In the genomic region with DNA sequence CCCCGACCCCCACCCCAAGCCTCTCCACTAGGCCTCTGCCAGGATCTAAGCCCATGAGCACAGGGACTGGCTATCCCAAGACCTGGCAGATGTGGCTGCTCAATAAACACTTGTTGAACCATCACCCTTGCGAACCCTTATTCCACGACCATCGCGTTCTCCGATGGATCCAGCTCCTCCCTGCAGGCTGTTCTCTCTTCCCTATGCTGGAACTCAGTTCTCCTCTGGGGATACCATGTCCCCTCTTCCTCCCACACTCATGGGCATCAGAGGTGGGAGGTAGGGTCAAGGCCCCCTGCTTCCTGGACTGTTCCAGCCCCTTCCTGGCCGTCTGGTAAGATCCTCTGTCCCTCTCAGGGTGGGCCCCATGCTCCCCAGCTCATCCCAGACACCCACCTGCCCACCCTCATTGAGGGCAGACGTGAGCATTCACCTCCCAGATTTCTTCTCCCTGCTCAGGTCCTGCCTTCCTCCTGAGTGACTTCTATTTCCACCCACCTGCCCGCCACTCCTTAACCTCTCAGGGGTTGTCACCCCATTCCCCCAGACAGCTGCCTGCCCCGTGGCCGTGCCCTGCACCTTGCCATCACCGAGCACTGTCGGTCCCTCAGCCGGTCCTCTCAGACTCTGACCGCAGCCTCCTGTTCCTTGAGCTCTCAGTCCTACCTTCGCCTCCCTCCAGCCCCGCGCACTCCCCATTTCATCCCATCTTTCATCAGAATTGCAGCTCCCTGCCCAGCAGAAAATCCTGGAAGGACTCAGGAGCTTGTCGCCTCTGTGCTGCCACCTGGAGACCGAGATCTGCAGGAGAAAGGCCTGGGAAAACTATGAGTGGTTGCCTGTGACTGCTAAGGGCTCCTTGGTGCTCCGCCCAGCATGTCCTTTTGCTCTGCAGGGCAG, we compare ENCODE assay signal across 9 cellular contexts. TPM values are rescaled to one million over a fixed set of nuclear protein-coding genes. Genes with fewer than 3 reads are reported as not detected.
DNase-seq lines count a peak whose midpoint lies in the region; ATAC-seq, FAIRE-seq and TF ChIP-seq lines count a peak whose summit lies in the region.
"Had no signal": no experiment of that assay in that cellular context is flagged by ENCODE, and none has a peak within 500 bp of the region (broad histone marks: within the 10 kb centered on the region; RNA-seq: fewer than 3 reads in every experiment).

No MANE protein-coding gene starts in this region.

- H3K9me3 ChIP-seq in breast epithelium = no peaks in the 10 kb centered on the region
- H3K9me3 ChIP-seq in OCI-LY7 (ENCODE audit: low read length) = no peaks in the 10 kb centered on the region
- H3K9me3 ChIP-seq in neural progenitor cell (ENCODE audit: low read depth) = no peaks in the 10 kb centered on the region

- BruUV-seq in MCF 10A (replicated peaks; lab: Mats Ljungman, UMichigan) = no TSS peak
- BruUV-seq in OCI-LY7 (replicated peaks; lab: Mats Ljungman, UMichigan) = no TSS peak

- H4K20me1 ChIP-seq in OCI-LY7 (ENCODE audit: insufficient read depth, low read length) = no peaks in the 10 kb centered on the region
- H4K20me1 ChIP-seq in neural progenitor cell (ENCODE audit: low read depth) = peaks cover 8% of the 10 kb centered on the region

- intact Hi-C loops in MCF 10A (cut with micrococcal nuclease) = loop anchor here (1.0 kb wide), 1 partner anchor 63 kb away; no protein-coding TSS in a partner anchor
- intact Hi-C loops in breast epithelium (cut with DNase I; ENCODE audit: low total_unique reads) = no loop called here
- intact Hi-C loops in OCI-LY7 (cut with micrococcal nuclease; ENCODE audit: unreplicated experiment) = loop anchor here (1.0 kb wide), 1 partner anchor 63 kb away; no protein-coding TSS in a partner anchor

- no peak overlapping the region for H2AFZ ChIP-seq in OCI-LY7 (ENCODE audit: low read length)
- H2AFZ ChIP-seq in neural progenitor cell (replicated peaks) = no peak overlapping the region

- CTCF ChIA-PET in MCF 10A (lab: Yijun Ruan, JAX) = interaction anchor here (0.6 to 8.8 kb wide), 16 partner anchors 9 to 820 kb away, joined by 3 to 102 read pairs (median 4); no protein-coding TSS in a partner anchor
- CTCF ChIA-PET in OCI-LY7 (lab: Charles Lee; ENCODE audit: unreplicated experiment) = interaction anchor here (0.6 to 1.0 kb wide), 3 partner anchors 42 to 63 kb away, joined by 3 read pairs; a partner anchor contains a TSS

- no peak for FAIRE-seq in GM19239 (lab: Jason Lieb, UNC)

- H3K4me3 ChIP-seq in breast epithelium = no peak overlapping the region
- no peak overlapping the region for H3K4me3 ChIP-seq in OCI-LY7 (ENCODE audit: low read depth, low read length, poor library complexity, severe bottlenecking)
- no peak overlapping the region for H3K4me3 ChIP-seq in epithelial cell of esophagus (ENCODE audit: low read length)
- H3K4me3 ChIP-seq in neural progenitor cell = no peak overlapping the region

- H3K4me1 ChIP-seq in breast epithelium (no peaks in the 10 kb centered on the region), OCI-LY7 (ENCODE audit: insufficient read depth, low read length, poor library complexity, severe bottlenecking) (no peaks in the 10 kb centered on the region), neural progenitor cell (peaks cover 6% of the 10 kb centered on the region)

- H3K27ac ChIP-seq in breast epithelium (peak overlapping the region in 1 of 2 donors; percentile 48), OCI-LY7 (ENCODE audit: low read depth, low read length, poor library complexity, severe bottlenecking) (no peak overlapping the region), neural progenitor cell (no peak overlapping the region)

- H3K79me2 ChIP-seq in OCI-LY7 (ENCODE audit: insufficient read depth, low read depth, low read length) (no peaks in the 10 kb centered on the region), neural progenitor cell (ENCODE audit: low read depth) (no peaks in the 10 kb centered on the region)

- no peaks in the 10 kb centered on the region for H3K9me2 ChIP-seq in OCI-LY7 (ENCODE audit: insufficient read depth, low read length)

- H3K27me3 ChIP-seq in breast epithelium = no peaks in the 10 kb centered on the region
- H3K27me3 ChIP-seq in neural progenitor cell = no peaks in the 10 kb centered on the region

- H3K4me3 Mint-ChIP-seq in MCF 10A (ENCODE audit: unreplicated experiment) = no peak overlapping the region
- no peak overlapping the region for H3K4me3 Mint-ChIP-seq in neural progenitor cell

- no peaks in the 10 kb centered on the region for H3F3A ChIP-seq in neural progenitor cell (ENCODE audit: low read depth)

- no peak for TF ChIP-seq POLR2A in breast epithelium (IDR thresholded peaks at IDR 0.05)

- POLR2A ChIA-PET in MCF 10A (lab: Yijun Ruan, JAX) (interaction anchor here (0.6 to 1.7 kb wide), 7 partner anchors 11 to 64 kb away, joined by 3 to 7 read pairs (median 3); a partner anchor contains a TSS), OCI-LY7 (lab: Charles Lee) (no interaction called here)

- H3K4me2 ChIP-seq in OCI-LY7 (ENCODE audit: low read length) = no peak overlapping the region
- H3K4me2 ChIP-seq in neural progenitor cell = no peak overlapping the region

- H3K9ac ChIP-seq in neural progenitor cell = no peak overlapping the region

- ATAC-seq in HG02852 (IDR thresholded peaks at IDR 0.05; ENCODE audit: unreplicated experiment) = no peak
- ATAC-seq in GM21529 (IDR thresholded peaks at IDR 0.05; ENCODE audit: unreplicated experiment) = no peak

- peak overlapping the region; percentile 32 for H3K27ac Mint-ChIP-seq in MCF 10A (ENCODE audit: low read depth, unreplicated experiment)
- H3K27ac Mint-ChIP-seq in neural progenitor cell = peak overlapping the region; percentile 69

- H3K36me3 ChIP-seq in breast epithelium (peaks cover 6% of the 10 kb centered on the region), OCI-LY7 (ENCODE audit: insufficient read depth, low read length) (no peaks in the 10 kb centered on the region; the same call in 1 of the 2 replicates), neural progenitor cell (no peaks in the 10 kb centered on the region)

- H3K36me3 Mint-ChIP-seq in MCF 10A (ENCODE audit: insufficient read depth, unreplicated experiment) (peaks cover 58% of the 10 kb centered on the region), neural progenitor cell (peaks cover 2% of the 10 kb centered on the region)

- peak; percentile 56 for DNase-seq in MCF 10A (ENCODE audit: unreplicated experiment)
- no peak for DNase-seq in breast epithelium (ENCODE audit: low spot score in 2 of 2)
- peak; percentile 8 for DNase-seq in OCI-LY7 (ENCODE audit: low spot score)
- DNase-seq in epithelial cell of esophagus (ENCODE audit: low read depth) = peak; percentile 56
- peak; percentile 82 for DNase-seq in neural progenitor cell (ENCODE audit: low spot score)
- no peak for DNase-seq in GM19239 (ENCODE audit: insufficient read length, low spot score)

- H3K27me3 Mint-ChIP-seq in MCF 10A (ENCODE audit: insufficient read depth, unreplicated experiment) (no peaks in the 10 kb centered on the region), neural progenitor cell (ENCODE audit: insufficient read depth, low read depth) (peaks cover 2% of the 10 kb centered on the region)

- TF ChIP-seq CTCF in MCF 10A (IDR thresholded peaks at IDR 0.05; ENCODE audit: unreplicated experiment) = peak; percentile 44
- TF ChIP-seq CTCF in breast epithelium (IDR thresholded peaks at IDR 0.05) = peak in 1 of 3 donors; percentile 38
- peak; percentile 58 for TF ChIP-seq CTCF in OCI-LY7 (conservative IDR thresholded peaks at IDR 0.05; ENCODE audit: low read length)
- TF ChIP-seq CTCF in epithelial cell of esophagus (IDR thresholded peaks at IDR 0.05; ENCODE audit: insufficient read depth, low read depth, low read length, missing control alignments) = peak; percentile 69
- peak; percentile 69 for TF ChIP-seq CTCF in neural progenitor cell (IDR thresholded peaks at IDR 0.05)

- H3K4me1 Mint-ChIP-seq in MCF 10A (ENCODE audit: insufficient read depth, unreplicated experiment) = peaks cover 19% of the 10 kb centered on the region
- peaks cover 26% of the 10 kb centered on the region for H3K4me1 Mint-ChIP-seq in neural progenitor cell

- H3K9me3 Mint-ChIP-seq in MCF 10A (ENCODE audit: unreplicated experiment) = no peaks in the 10 kb centered on the region
- no peaks in the 10 kb centered on the region for H3K9me3 Mint-ChIP-seq in neural progenitor cell

RNA-seq across cellular contexts. Expression of a gene that starts 42.0 kb away (rescaled TPM):
- total RNA-seq in MCF 10A (2022) (33.4 and 33.9 TPM in 2 replicates), breast epithelium (100 to 1,000 TPM in 1 of 3 donors, 10 to 100 TPM in 2; 37.8 to 103 (median 49.8) TPM), OCI-LY7 (2022) (26.1 and 28.1 TPM in 2 replicates), neural progenitor cell (ENCODE audit: low replicate concordance) (15.3 and 18.0 TPM in 2 replicates)
- 9.6 and 16.9 TPM in 2 replicates for total RNA-seq in OCI-LY7 (2014; rRNA removed; shearing (Covaris generic))

RNA-seq across cellular contexts. Expression of a gene that starts 44.4 kb away (rescaled TPM):
- total RNA-seq in MCF 10A (2022) (12.0 and 17.6 TPM in 2 replicates), breast epithelium (10 to 100 TPM in 1 of 3 donors, 1 to 10 TPM in 2; 8.5 to 10.7 (median 9.7) TPM), OCI-LY7 (2022) (8.9 and 10.0 TPM in 2 replicates), neural progenitor cell (ENCODE audit: low replicate concordance) (2.0 and 4.7 TPM in 2 replicates)
- total RNA-seq in OCI-LY7 (2014; rRNA removed; shearing (Covaris generic)) = 5.7 and 8.0 TPM in 2 replicates

RNA-seq across cellular contexts. Expression of a gene that starts 45.8 kb away (rescaled TPM):
- total RNA-seq in MCF 10A (2022) (not detected in 2 replicates), breast epithelium (1 to 10 TPM in 1 of 3 donors, not detected in 2; 1.0 TPM), OCI-LY7 (2022) (0.13 and 0.63 TPM in 2 replicates), neural progenitor cell (ENCODE audit: low replicate concordance) (0.04 and 0.59 TPM in 2 replicates)
- 0.76 TPM in 1 of 2 replicates, not detected in the other for total RNA-seq in OCI-LY7 (2014; rRNA removed; shearing (Covaris generic))
- total RNA-seq: temporal lobe had no signal

Comparison
In these comparisons a context has a peak if more than half of its experiments do, and no peak if none do; other contexts are left out.
1. DNase-seq: peak in MCF 10A (single experiment), OCI-LY7 (single experiment), epithelial cell of esophagus (single experiment) and neural progenitor cell (single experiment); none in breast epithelium (0 of 2) and GM19239 (single experiment).